In genomic region chr11:29448246-29448877, GRCh38 we compare ENCODE assay signal across 10 cellular contexts.
DNase-seq lines count a peak whose midpoint lies in the region; ATAC-seq, FAIRE-seq and TF ChIP-seq lines count a peak whose summit lies in the region.
"Had no signal": no experiment of that assay in that cellular context is flagged by ENCODE, and none has a peak within 500 bp of the region (broad histone marks: within the 10 kb centered on the region; RNA-seq: fewer than 3 reads in every experiment).

No MANE protein-coding gene starts in this region.

- peak overlapping the region in 1 of 5 donors; percentile 45 for H3K27ac ChIP-seq in adrenal gland
- H3K27ac ChIP-seq: KMS-11, skin epidermis had no signal

- TF ChIP-seq POLR2A in adrenal gland (IDR thresholded peaks at IDR 0.05) = no peak
- TF ChIP-seq POLR2A in GM18505 (IDR thresholded peaks at IDR 0.05; ENCODE audit: borderline replicate concordance, extremely low read depth, insufficient read depth, insufficient read length) = no peak

- no peaks in the 10 kb centered on the region for H3K27me3 ChIP-seq in adrenal gland

- peak; percentile 27 to 88 (median 82) for TF ChIP-seq CTCF in adrenal gland (IDR thresholded peaks at IDR 0.05)

- no peaks in the 10 kb centered on the region for H3K4me1 ChIP-seq in adrenal gland (replicated peaks in 1 of 2)

- WGBS in adrenal gland, 4 donors = 37 to 47% (median 42%) methylated on average over 3 of the region's 3 CpGs

- in situ Hi-C loops in ACHN (cut with HindIII; ENCODE audit: low pct_ligation_motif_present, low pct_unique_long_range_greater_than_20kb, low sequenced_read_pairs) = no loop called here

- H3K4me3 ChIP-seq in adrenal gland = no peak overlapping the region
- H3K4me3 ChIP-seq: skin epidermis had no signal

- H3K9me3 ChIP-seq in adrenal gland (replicated peaks in 1 of 3) = no peaks in the 10 kb centered on the region

- ATAC-seq in HG02840 (IDR thresholded peaks at IDR 0.05; ENCODE audit: low FRiP score, unreplicated experiment) = no peak
- no peak for ATAC-seq in GM18505 (IDR thresholded peaks at IDR 0.05; ENCODE audit: unreplicated experiment)

- DNase-seq in ACHN = peak; percentile 1
- DNase-seq in HPDE6-E6E7 (ENCODE audit: extremely low spot score) = peak; percentile 47
- DNase-seq in adrenal gland = peak; percentile 34 to 77 (median 55)
- no peak for DNase-seq in effector CD4-positive, alpha-beta T cell
- DNase-seq in effector CD8-positive, alpha-beta T cell (lab: John Stamatoyannopoulos, UW) = no peak

- FAIRE-seq in islet of Langerhans (lab: Jason Lieb, UNC) = peak; percentile 33

- no peaks in the 10 kb centered on the region for H3K36me3 ChIP-seq in adrenal gland (replicated peaks in 1 of 2)

- intact Hi-C loops in adrenal gland (cut with DNase I) = no loop called here

Comparison
In these comparisons a context has a peak if more than half of its experiments do, and no peak if none do; other contexts are left out.
1. DNase-seq: peak in ACHN (single experiment), HPDE6-E6E7 (single experiment) and adrenal gland (7 of 7); none in effector CD4-positive, alpha-beta T cell (single experiment) and effector CD8-positive, alpha-beta T cell (single experiment).